ENCODE assay signal across 8 cellular contexts in genomic region chr9:37800631-37801286, GRCh38. TPM values are rescaled to one million over a fixed set of nuclear protein-coding genes. Genes with fewer than 3 reads are reported as not detected.
DNase-seq lines count a peak whose midpoint lies in the region; ATAC-seq lines count a peak whose summit lies in the region.

Gene DCAF10, plus strand, starts transcription at chr9:37800797. Its CDS starts 70 bp downstream, at chr9:37800867.

- H3K9me3 ChIP-seq in mononuclear cell (ENCODE audit: low read depth, low read length): no peaks in the 10 kb centered on the region

- no peaks in the 10 kb centered on the region for H3K27me3 ChIP-seq in mononuclear cell (ENCODE audit: insufficient read depth, low read length)

- peaks cover 49% of the 10 kb centered on the region for H3K4me1 ChIP-seq in mononuclear cell (ENCODE audit: insufficient read depth, low read length)

- H3K4me3 ChIP-seq in mononuclear cell (ENCODE audit: low read length): peak within 1 kb of the TSS; percentile 87

- ATAC-seq in GM19397 (IDR thresholded peaks at IDR 0.05; ENCODE audit: unreplicated experiment) (peak; percentile 73), HG03571 (IDR thresholded peaks at IDR 0.05; ENCODE audit: unreplicated experiment) (peak; percentile 59)

- DNase-seq in CMK (ENCODE audit: low read depth) (peak; percentile 67), NOMO-1 treated with DMSO at 0.1 percent for 48 hours (lab: John Stamatoyannopoulos, UW; ENCODE audit: unreplicated experiment) (peak; percentile 26), epidermal melanocyte (ENCODE audit: insufficient read length, low spot score) (peak; percentile 42)
- peak; percentile 99 for DNase-seq in activated CD8-positive, alpha-beta memory T cell treated with anti-CD3 and anti-CD28 coated beads, Interleukin-2, amount 50 U/mL, for 48 hours
- peak; percentile 77 to 82 for DNase-seq in stimulated activated CD8-positive, alpha-beta memory T cell treated with anti-CD3 and anti-CD28 coated beads, Interleukin-4, amount 100 ng/mL, for 1 hour (ENCODE audit: low read depth in 2 of 2, low spot score in 1 of 2)

RNA-seq across cellular contexts. Expression of gene DCAF10, which starts in this region (rescaled TPM):
- 8.8 TPM for total RNA-seq in mononuclear cell

Comparison
In these comparisons a context has a peak if more than half of its experiments do, and no peak if none do; other contexts are left out.
1. Peak in every context shown above with its lines: DNase-seq, ATAC-seq and H3K4me3 ChIP-seq.
2. DNase-seq: peak in every context shown above with its lines; median percentile 99 in activated CD8-positive, alpha-beta memory T cell treated with anti-CD3 and anti-CD28 coated beads, Interleukin-2, amount 50 U/mL, for 48 hours; 80 in stimulated activated CD8-positive, alpha-beta memory T cell treated with anti-CD3 and anti-CD28 coated beads, Interleukin-4, amount 100 ng/mL, for 1 hour; 67 in CMK; 42 in epidermal melanocyte; 26 in NOMO-1 treated with DMSO at 0.1 percent for 48 hours.